Comparison of ENCODE assay signal across 14 cellular contexts in genomic region chr1:227944066-227944930, GRCh38. TPM values are rescaled to one million over a fixed set of nuclear protein-coding genes. Genes with fewer than 3 reads are reported as not detected.
A peak's percentile ranks its signal among the peaks of the same experiment; 100 is the strongest.
DNase-seq lines count a peak whose midpoint lies in the region; ATAC-seq and TF ChIP-seq lines count a peak whose summit lies in the region.
"Had no signal": no experiment of that assay in that cellular context is flagged by ENCODE, and none has a peak within 500 bp of the region (broad histone marks: within the 10 kb centered on the region; RNA-seq: fewer than 3 reads in every experiment).

No MANE protein-coding gene starts in this region.

- H3K4me1 ChIP-seq in mucosa of descending colon (ENCODE audit: low read depth) (peaks cover 25% of the 10 kb centered on the region), tibial nerve (peaks cover 0 to 93% (median 20%) of the 10 kb centered on the region in 4 donors)

- no peak for ATAC-seq in mucosa of descending colon
- ATAC-seq: activated CD4-positive, CD25-positive, alpha-beta regulatory T cell treated with anti-CD3 and anti-CD28 coated beads, Interleukin-2, amount 50 U/mL, for 24 hours had no signal

- H3K4me3 ChIP-seq in fibroblast of villous mesenchyme (ENCODE audit: low read depth, low read length) (no peak overlapping the region), mucosa of descending colon (no peak overlapping the region), tibial nerve (no peak overlapping the region)
- H3K4me3 ChIP-seq: skin epidermis had no signal

- H3K9me3 ChIP-seq in mucosa of descending colon (no peaks in the 10 kb centered on the region), tibial nerve (no peaks in the 10 kb centered on the region)

- H3K27me3 ChIP-seq in tibial nerve: peaks cover 0 to 18% of the 10 kb centered on the region in 2 donors

- TF ChIP-seq EP300 in tibial nerve (IDR thresholded peaks at IDR 0.05): peak; percentile 37 to 47

- DNase-seq in activated CD8-positive, alpha-beta memory T cell treated with anti-CD3 and anti-CD28 coated beads, Interleukin-2, amount 50 U/mL, for 48 hours: peak; percentile 40
- no peak for DNase-seq in activated CD8-positive, alpha-beta memory T cell treated with anti-CD3 and anti-CD28 coated beads for 24 hours
- peak; percentile 12 for DNase-seq in fibroblast of villous mesenchyme (ENCODE audit: low read depth)
- DNase-seq in mucosa of descending colon: peak in 2 of 3 donors; percentile 31 to 41
- DNase-seq in tibial nerve (ENCODE audit: low spot score in 2 of 2): peak in 1 of 2 donors; percentile 25
- no peak for DNase-seq in NCI-H1105 treated with DMSO at 0.1 percent for 48 hours (lab: John Stamatoyannopoulos, UW)
- no peak for DNase-seq in stimulated activated naive CD4-positive, alpha-beta T cell treated with Interleukin-2 at 50 U/mL for 16 hours (lab: John Stamatoyannopoulos, UW)
- no peak for DNase-seq in NCI-H345 treated with DMSO at 0.1 percent for 48 hours (lab: John Stamatoyannopoulos, UW; ENCODE audit: unreplicated experiment)
- DNase-seq: caudate nucleus, NCI-H1694 had no signal

- WGBS in tibial nerve, 2 donors: 70 to 74% methylated on average over 23 to 24 of the region's 24 CpGs

- H3K36me3 ChIP-seq in mucosa of descending colon (ENCODE audit: low read depth) (no peaks in the 10 kb centered on the region), tibial nerve (no peaks in the 10 kb centered on the region)

- intact Hi-C loops in mucosa of descending colon (cut with DNase I, micrococcal nuclease): loop anchor here in 1 of 2 donors (10.0 kb wide), 1 partner anchor 189 kb away; no protein-coding TSS in a partner anchor

- TF ChIP-seq CTCF in fibroblast of villous mesenchyme (IDR thresholded peaks at IDR 0.05; ENCODE audit: insufficient read depth, low read depth, low read length) (no peak), mucosa of descending colon (IDR thresholded peaks at IDR 0.05) (no peak), tibial nerve (IDR thresholded peaks at IDR 0.05) (no peak)

- peak in 1 of 2 donors; percentile 14 for TF ChIP-seq POLR2A in tibial nerve (IDR thresholded peaks at IDR 0.05)

- peak overlapping the region in 3 of 4 donors; percentile 62 to 90 (median 82) for H3K27ac ChIP-seq in tibial nerve
- H3K27ac ChIP-seq: epithelial cell of prostate had no signal

RNA-seq across cellular contexts. Expression of gene WNT9A, which starts 3.4 kb away (rescaled TPM):
- total RNA-seq in fibroblast of villous mesenchyme (under 0.01 and 0.32 TPM in 2 replicates), mucosa of descending colon (10 to 100 TPM in 1 of 3 donors, 1 to 10 TPM in 2; 1.7 to 12.7 (median 2.4) TPM), tibial nerve (10 to 100 TPM in 1 of 4 donors, 1 to 10 TPM in 3; 5.1 to 12.8 (median 8.5) TPM)
- total RNA-seq: A673 had no signal

Comparison
In these comparisons a context has a peak if more than half of its experiments do, and no peak if none do; other contexts are left out.
1. DNase-seq: peak in activated CD8-positive, alpha-beta memory T cell treated with anti-CD3 and anti-CD28 coated beads, Interleukin-2, amount 50 U/mL, for 48 hours (single experiment), fibroblast of villous mesenchyme (single experiment) and mucosa of descending colon (2 of 3); none in activated CD8-positive, alpha-beta memory T cell treated with anti-CD3 and anti-CD28 coated beads for 24 hours (single experiment), NCI-H1105 treated with DMSO at 0.1 percent for 48 hours (single experiment), stimulated activated naive CD4-positive, alpha-beta T cell treated with Interleukin-2 at 50 U/mL for 16 hours (single experiment) and NCI-H345 treated with DMSO at 0.1 percent for 48 hours (single experiment).